In the genomic region with DNA sequence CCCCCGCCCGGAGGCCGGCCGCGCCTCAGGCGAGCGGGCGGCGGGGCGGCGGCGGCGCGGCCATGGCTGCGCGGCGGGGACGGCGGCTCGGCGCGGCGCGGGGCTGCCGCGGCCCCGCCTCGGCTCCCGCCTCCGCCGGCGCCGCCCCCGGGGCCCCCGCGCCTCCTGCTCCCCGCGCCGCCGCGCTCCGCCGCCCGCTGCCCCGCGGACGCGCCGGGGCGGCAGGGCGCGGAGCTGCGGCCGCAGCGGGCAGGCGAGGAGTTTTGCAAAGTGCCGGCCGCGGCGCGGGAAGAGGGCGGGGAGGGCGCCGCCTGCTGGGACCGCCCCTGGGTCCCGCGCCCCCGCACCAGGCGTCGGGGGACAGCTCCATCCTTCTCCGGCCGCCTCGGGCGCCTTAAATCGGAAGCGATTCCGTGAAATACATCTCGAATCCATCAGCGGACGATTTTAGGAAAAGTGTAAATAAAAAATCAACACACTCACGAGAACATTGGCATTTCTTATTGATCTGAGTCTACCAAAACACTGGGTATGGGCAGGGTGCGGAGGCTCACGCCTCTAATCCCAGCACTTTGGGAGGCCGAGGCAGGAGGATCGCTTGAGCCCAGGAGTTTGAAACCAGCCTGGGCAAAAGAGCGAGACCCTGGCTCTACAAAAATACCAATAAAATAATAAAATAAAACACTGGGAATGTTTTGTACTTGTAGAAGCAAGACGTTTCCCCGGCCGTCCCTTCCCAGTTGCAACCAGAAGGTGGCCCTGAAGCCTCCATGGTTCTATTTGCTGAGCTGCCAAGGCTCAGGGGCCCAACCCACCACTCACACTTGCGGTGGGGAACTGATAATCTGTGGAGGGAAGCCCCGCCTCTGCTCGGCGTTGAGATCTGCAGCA, we compare ENCODE assay signal across 8 cellular contexts.
DNase-seq lines count a peak whose midpoint lies in the region; ATAC-seq and TF ChIP-seq lines count a peak whose summit lies in the region.

No MANE protein-coding gene starts in this region.

- peak; percentile 13 for TF ChIP-seq CTCF in astrocyte of the spinal cord (IDR thresholded peaks at IDR 0.05; ENCODE audit: low read depth, low read length)
- peak in 3 of 6 experiments; percentile 15 to 24 (median 22) for TF ChIP-seq CTCF in upper lobe of left lung (IDR thresholded peaks at IDR 0.05)
- TF ChIP-seq CTCF in OCI-LY7 (conservative IDR thresholded peaks at IDR 0.05; ENCODE audit: low read length), result no peak

- H2AFZ ChIP-seq in OCI-LY7 (ENCODE audit: low read length), result no peak overlapping the region

- H3K4me1 ChIP-seq in ES-I3 (ENCODE audit: insufficient read depth, low read length) (peaks cover 8% of the 10 kb centered on the region; the same call in 1 of the 2 replicates), upper lobe of left lung (peaks cover 7 to 25% (median 14%) of the 10 kb centered on the region in 4 donors), OCI-LY7 (ENCODE audit: insufficient read depth, low read length, poor library complexity, severe bottlenecking) (no peaks in the 10 kb centered on the region)

- no peaks in the 10 kb centered on the region for H3K9me2 ChIP-seq in OCI-LY7 (ENCODE audit: insufficient read depth, low read length)

- TF ChIP-seq POLR2A in upper lobe of left lung (IDR thresholded peaks at IDR 0.05), result no peak

- no peaks in the 10 kb centered on the region for H3K79me2 ChIP-seq in OCI-LY7 (ENCODE audit: insufficient read depth, low read depth, low read length)

- in situ Hi-C loops in astrocyte of the spinal cord (cut with HindIII; ENCODE audit: low sequenced_read_pairs), result no loop called here

- BruUV-seq in OCI-LY7 (replicated peaks; lab: Mats Ljungman, UMichigan), result no TSS peak

- POLR2A ChIA-PET in OCI-LY7 (lab: Charles Lee), result no interaction called here

- no peak overlapping the region for H3K4me2 ChIP-seq in OCI-LY7 (ENCODE audit: low read length)

- H3K4me3 ChIP-seq in astrocyte of the spinal cord (ENCODE audit: low read depth, low read length) (no peak overlapping the region), upper lobe of left lung (peak overlapping the region in 3 of 4 donors; percentile 45 to 51 (median 50)), OCI-LY7 (ENCODE audit: low read depth, low read length, poor library complexity, severe bottlenecking) (no peak overlapping the region)

- intact Hi-C loops in OCI-LY7 (cut with micrococcal nuclease; ENCODE audit: unreplicated experiment), result no loop called here

- CTCF ChIA-PET in OCI-LY7 (lab: Charles Lee; ENCODE audit: unreplicated experiment), result no interaction called here

- 11 to 19% methylated on average over 18 to 33 of the region's 93 CpGs for WGBS in upper lobe of left lung, 2 donors

- H3K36me3 ChIP-seq in ES-I3 (ENCODE audit: insufficient read depth, low read length), result no peaks in the 10 kb centered on the region
- H3K36me3 ChIP-seq in upper lobe of left lung, result no peaks in the 10 kb centered on the region
- no peaks in the 10 kb centered on the region; the same call in 1 of the 2 replicates for H3K36me3 ChIP-seq in OCI-LY7 (ENCODE audit: insufficient read depth, low read length)

- no peak for TF ChIP-seq EP300 in upper lobe of left lung (IDR thresholded peaks at IDR 0.05)

- ATAC-seq in left lobe of liver (peak; percentile 70), upper lobe of left lung (ENCODE audit: low FRiP score in 2 of 2) (peak in 1 of 2 donors; percentile 27), HG02973 (IDR thresholded peaks at IDR 0.05; ENCODE audit: unreplicated experiment) (no peak)

- DNase-seq in Kasumi-1 (lab: John Stamatoyannopoulos, UW) (peak; percentile 57 to 65), astrocyte of the spinal cord (ENCODE audit: low read depth, low spot score) (no peak), left lobe of liver (ENCODE audit: low spot score) (peak; percentile 61), upper lobe of left lung (peak in 1 of 2 donors; percentile 88), NCI-H1048 (lab: John Stamatoyannopoulos, UW) (no peak), OCI-LY7 (ENCODE audit: low spot score) (no peak)

- H3K9me3 ChIP-seq in ES-I3 (ENCODE audit: control insufficient read depth, insufficient read depth, low read length) (0 out of 2 replicates have a peak, but pooled peaks cover 8% of the 10 kb centered on the region), upper lobe of left lung (peaks cover 5 to 17% (median 10%) of the 10 kb centered on the region in 4 donors), OCI-LY7 (ENCODE audit: low read length) (peaks cover 14% of the 10 kb centered on the region; the same call in 1 of the 2 replicates)

- H3K27ac ChIP-seq in upper lobe of left lung, result no peak overlapping the region
- H3K27ac ChIP-seq in OCI-LY7 (ENCODE audit: low read depth, low read length, poor library complexity, severe bottlenecking), result no peak overlapping the region

- peaks cover 0 to 27% (median 13%) of the 10 kb centered on the region in 4 donors for H3K27me3 ChIP-seq in upper lobe of left lung

- H3K9ac ChIP-seq in ES-I3 (ENCODE audit: low read depth, low read length), result peak overlapping the region; percentile 66; the same call in 1 of the 2 replicates

- H4K20me1 ChIP-seq in OCI-LY7 (ENCODE audit: insufficient read depth, low read length), result no peaks in the 10 kb centered on the region

Comparison
In these comparisons a context has a peak if more than half of its experiments do, and no peak if none do; other contexts are left out.
1. DNase-seq: peak in Kasumi-1 (2 of 2) and left lobe of liver (single experiment); none in astrocyte of the spinal cord (single experiment), NCI-H1048 (single experiment) and OCI-LY7 (single experiment).
2. H3K4me3 ChIP-seq: peak in upper lobe of left lung (3 of 4); none in astrocyte of the spinal cord (single experiment) and OCI-LY7 (single experiment).